14 cellular contexts compared by ENCODE assay signal in the genomic region with DNA sequence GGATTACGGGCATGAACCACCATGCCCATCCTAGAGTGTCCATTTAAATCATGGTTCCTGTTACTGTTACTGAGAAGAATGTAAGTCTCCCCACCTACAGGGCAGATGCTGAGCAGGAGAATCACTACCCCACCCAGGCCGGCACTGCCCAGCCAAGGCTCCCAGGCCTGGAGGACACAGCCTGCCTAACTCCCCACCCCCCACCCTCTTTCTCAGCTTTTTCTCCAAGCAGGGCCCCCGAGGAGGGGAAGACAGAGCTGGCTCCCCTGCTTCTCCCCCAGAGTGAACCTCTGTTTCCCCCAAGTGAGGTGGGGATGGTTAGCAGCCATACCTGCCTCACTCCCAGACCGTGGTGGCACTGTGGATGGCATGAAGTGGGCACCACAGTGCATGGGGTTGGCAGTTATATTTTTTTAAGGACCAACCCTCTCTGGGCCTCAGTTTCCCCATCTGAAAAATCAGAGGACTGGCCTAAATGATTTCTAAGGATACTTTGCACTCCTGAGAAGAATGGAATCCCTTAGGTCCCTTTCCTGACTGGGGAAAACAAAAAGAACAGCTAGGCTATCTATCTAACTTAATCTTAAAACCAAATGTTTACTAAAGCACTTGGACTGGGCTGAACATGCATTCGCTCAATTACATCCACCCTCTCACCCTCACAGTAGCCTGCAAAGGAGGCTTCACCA. TPM values are rescaled to one million over a fixed set of nuclear protein-coding genes. Genes with fewer than 3 reads are reported as not detected.
DNase-seq lines count a peak whose midpoint lies in the region; ATAC-seq and TF ChIP-seq lines count a peak whose summit lies in the region.
"Had no signal": no experiment of that assay in that cellular context is flagged by ENCODE, and none has a peak within 500 bp of the region (broad histone marks: within the 10 kb centered on the region; RNA-seq: fewer than 3 reads in every experiment).

No MANE protein-coding gene starts in this region.

- H3K4me1 ChIP-seq in transverse colon = peaks cover 33 to 76% (median 65%) of the 10 kb centered on the region in 4 donors

- H3K4me3 Mint-ChIP-seq in activated naive CD4-positive, alpha-beta T cell treated with anti-CD3 and anti-CD28 coated beads, Interleukin-2, amount 50 U/mL, for 24 hours = no peak overlapping the region
- H3K4me3 Mint-ChIP-seq in natural killer cell treated with Interleukin-12 subunit alpha and Interleukin-12 subunit beta and Interleukin-15 and Interleukin-18, amount 100 ng/mL, for 72 hours = no peak overlapping the region

- in situ Hi-C loops in transverse colon (cut with MboI; ENCODE audit: low pct_ligation_motif_present in 1 of 4, low pct_unique_long_range_greater_than_20kb in 1 of 4, low sequenced_read_pairs in 3 of 4) = no loop called here

- peaks cover 64% of the 10 kb centered on the region for H3K4me1 Mint-ChIP-seq in activated naive CD4-positive, alpha-beta T cell treated with anti-CD3 and anti-CD28 coated beads, Interleukin-2, amount 50 U/mL, for 24 hours
- H3K4me1 Mint-ChIP-seq in natural killer cell treated with Interleukin-12 subunit alpha and Interleukin-12 subunit beta and Interleukin-15 and Interleukin-18, amount 100 ng/mL, for 72 hours (ENCODE audit: low read depth in 2 of 2) = peaks cover 15 to 32% of the 10 kb centered on the region in 2 donors

- no peak for TF ChIP-seq EP300 in transverse colon (IDR thresholded peaks at IDR 0.05; ENCODE audit: low read depth)

- H3K9me3 Mint-ChIP-seq in activated naive CD4-positive, alpha-beta T cell treated with anti-CD3 and anti-CD28 coated beads, Interleukin-2, amount 50 U/mL, for 24 hours = no peaks in the 10 kb centered on the region
- H3K9me3 Mint-ChIP-seq in natural killer cell treated with Interleukin-12 subunit alpha and Interleukin-12 subunit beta and Interleukin-15 and Interleukin-18, amount 100 ng/mL, for 72 hours = no peaks in the 10 kb centered on the region

- H3K27ac Mint-ChIP-seq in activated naive CD4-positive, alpha-beta T cell treated with anti-CD3 and anti-CD28 coated beads, Interleukin-2, amount 50 U/mL, for 24 hours = peak overlapping the region; percentile 41
- H3K27ac Mint-ChIP-seq in natural killer cell treated with Interleukin-12 subunit alpha and Interleukin-12 subunit beta and Interleukin-15 and Interleukin-18, amount 100 ng/mL, for 72 hours = peak overlapping the region; percentile 70 to 75

- H3K4me3 ChIP-seq in coronary artery = no peak overlapping the region
- no peak overlapping the region for H3K4me3 ChIP-seq in transverse colon

- H3K27ac ChIP-seq in coronary artery (peak overlapping the region; percentile 89 to 99), transverse colon (peak overlapping the region; percentile 91 to 98 (median 96))

- TF ChIP-seq POLR2A in transverse colon (IDR thresholded peaks at IDR 0.05) = no peak

- H3K36me3 ChIP-seq in transverse colon = no peaks in the 10 kb centered on the region

- H3K27me3 ChIP-seq in transverse colon = no peaks in the 10 kb centered on the region

- intact Hi-C loops in transverse colon (cut with DNase I; ENCODE audit: low total_unique reads) = no loop called here

- no peaks in the 10 kb centered on the region for H3K27me3 Mint-ChIP-seq in activated naive CD4-positive, alpha-beta T cell treated with anti-CD3 and anti-CD28 coated beads, Interleukin-2, amount 50 U/mL, for 24 hours
- no peaks in the 10 kb centered on the region for H3K27me3 Mint-ChIP-seq in natural killer cell treated with Interleukin-12 subunit alpha and Interleukin-12 subunit beta and Interleukin-15 and Interleukin-18, amount 100 ng/mL, for 72 hours

- no peak for DNase-seq in activated naive CD4-positive, alpha-beta T cell treated with Interleukin-2 at 50 U/mL for 16 hours
- no peak for DNase-seq in coronary artery (ENCODE audit: low spot score)
- no peak for DNase-seq in natural killer cell treated with Interleukin-12 subunit alpha and Interleukin-12 subunit beta and Interleukin-15 and Interleukin-18, amount 100 ng/mL, for 72 hours (ENCODE audit: low spot score)
- no peak for DNase-seq in transverse colon
- no peak for DNase-seq in foreskin melanocyte
- DNase-seq in NCI-H510A treated with DMSO at 0.1 percent for 48 hours (lab: John Stamatoyannopoulos, UW) = no peak
- DNase-seq: activated CD4-positive, CD25-positive, alpha-beta regulatory T cell; EL; NCI-H524; SHP77 treated with DMSO at 0.1 percent for 48 hours had no signal

- no peaks in the 10 kb centered on the region for H3K36me3 Mint-ChIP-seq in activated naive CD4-positive, alpha-beta T cell treated with anti-CD3 and anti-CD28 coated beads, Interleukin-2, amount 50 U/mL, for 24 hours
- H3K36me3 Mint-ChIP-seq in natural killer cell treated with Interleukin-12 subunit alpha and Interleukin-12 subunit beta and Interleukin-15 and Interleukin-18, amount 100 ng/mL, for 72 hours = no peaks in the 10 kb centered on the region

- no peak for ATAC-seq in natural killer cell treated with Interleukin-12 subunit alpha and Interleukin-12 subunit beta and Interleukin-15 and Interleukin-18, amount 100 ng/mL, for 72 hours
- no peak for ATAC-seq in HG03520 (IDR thresholded peaks at IDR 0.05; ENCODE audit: unreplicated experiment)

- H3K9me3 ChIP-seq in transverse colon = no peaks in the 10 kb centered on the region

- TF ChIP-seq CTCF in coronary artery (IDR thresholded peaks at IDR 0.05) (no peak), transverse colon (IDR thresholded peaks at IDR 0.05) (no peak)

- WGBS in transverse colon (ENCODE audit: low coverage in 1 of 2), 2 donors = 71 to 74% methylated on average over 1 to 5 of the region's 5 CpGs

RNA-seq across cellular contexts. Expression of a gene that starts 5.0 kb away (rescaled TPM):
- 10 to 100 TPM in 1 of 2 donors, 1 to 10 TPM in 1; 4.9 to 11.1 TPM for total RNA-seq in natural killer cell treated with Interleukin-12 subunit alpha and Interleukin-12 subunit beta and Interleukin-15 and Interleukin-18, amount 100 ng/mL, for 72 hours
- 100 to 1,000 TPM in 1 of 4 donors, 10 to 100 TPM in 3; 15.3 to 129 (median 58.4) TPM for total RNA-seq in transverse colon

RNA-seq across cellular contexts. Expression of a gene that starts 50.4 kb away (rescaled TPM):
- 1 to 10 TPM; 6.2 to 6.9 TPM for total RNA-seq in natural killer cell treated with Interleukin-12 subunit alpha and Interleukin-12 subunit beta and Interleukin-15 and Interleukin-18, amount 100 ng/mL, for 72 hours
- 1 to 10 TPM in 1 of 4 donors, under 1 TPM in 1, not detected in 2; 0.41 to 2.1 TPM for total RNA-seq in transverse colon
- total RNA-seq: endothelial cell of umbilical vein, myocyte had no signal
